Comparison of ENCODE assay signal across 1 cellular context in genomic region chr3:155307183-155307582, GRCh38.
TF ChIP-seq lines count a peak whose summit lies in the region.

No MANE protein-coding gene starts in this region.

TF ChIP-seq in K562, 482 proteins besides CTCF, POLR2A, EP300 and RAD21 (continued from another document):
- peak; percentile 78 for TF ChIP-seq ZNF707 (CRISPR knock-in tag; conservative IDR thresholded peaks at IDR 0.05)
- TF ChIP-seq SLC30A9 (CRISPR knock-in tag; IDR thresholded peaks at IDR 0.05): peak; percentile 86; the same call in 1 of the 2 replicates
- TF ChIP-seq SPI1 (IDR thresholded peaks at IDR 0.05; ENCODE audit: borderline replicate concordance, low read depth, low read length): no peak
- no peak for TF ChIP-seq CHD2 (IDR thresholded peaks at IDR 0.05; ENCODE audit: low read depth, low read length)
- 0 out of 2 replicates have a peak, but pooled peaks have one; percentile 56 for TF ChIP-seq ZNF76 (CRISPR knock-in tag; IDR thresholded peaks at IDR 0.05; ENCODE audit: borderline replicate concordance)
- TF ChIP-seq RBM22 (IDR thresholded peaks at IDR 0.05; ENCODE audit: low read depth, low read length, poor library complexity, severe bottlenecking): no peak
- no peak for TF ChIP-seq SREBF1 (IDR thresholded peaks at IDR 0.05; ENCODE audit: borderline replicate concordance, low read depth, low read length)
- peak; percentile 90; the same call in 1 of the 2 replicates for TF ChIP-seq MTF1 (CRISPR knock-in tag; IDR thresholded peaks at IDR 0.05; ENCODE audit: borderline replicate concordance)
- peak; percentile 89; the same call in 1 of the 2 replicates for TF ChIP-seq ZNF408 (CRISPR knock-in tag; IDR thresholded peaks at IDR 0.05; ENCODE audit: low read depth)
- 0 out of 6 replicates have a peak, but pooled peaks of 1 of the 3 experiments have one; percentile 31 for TF ChIP-seq ZBTB11 (CRISPR knock-in tag; IDR thresholded peaks at IDR 0.05)
- TF ChIP-seq ZNF274 (IDR thresholded peaks at IDR 0.05; ENCODE audit: borderline replicate concordance, low read depth, low read length): no peak
- peak; percentile 27; the same call in 1 of the 2 replicates for TF ChIP-seq NFIX (CRISPR knock-in tag; IDR thresholded peaks at IDR 0.05; ENCODE audit: low read depth)
- TF ChIP-seq FOXP1 (CRISPR knock-in tag; IDR thresholded peaks at IDR 0.05): no peak
- TF ChIP-seq ZFPM2 (CRISPR knock-in tag; IDR thresholded peaks at IDR 0.05): no peak
- TF ChIP-seq CGGBP1 (CRISPR knock-in tag; IDR thresholded peaks at IDR 0.05): no peak
- no peak for TF ChIP-seq KHSRP (IDR thresholded peaks at IDR 0.05)
- TF ChIP-seq TAF1 (IDR thresholded peaks at IDR 0.05; ENCODE audit: control insufficient read depth, extremely low read depth, insufficient read depth, low read length, severe bottlenecking): no peak
- TF ChIP-seq, protein P1, sequence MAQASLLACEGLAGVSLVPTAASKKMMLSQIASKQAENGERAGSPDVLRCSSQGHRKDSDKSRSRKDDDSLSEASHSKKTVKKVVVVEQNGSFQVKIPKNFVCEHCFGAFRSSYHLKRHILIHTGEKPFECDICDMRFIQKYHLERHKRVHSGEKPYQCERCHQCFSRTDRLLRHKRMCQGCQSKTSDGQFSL (CRISPR knock-in tag; IDR thresholded peaks at IDR 0.05): no peak
- TF ChIP-seq, protein P1 (tag; IDR thresholded peaks at IDR 0.05): no peak
- TF ChIP-seq ZNF140 (CRISPR knock-in tag; IDR thresholded peaks at IDR 0.05): peak; percentile 66; the same call in 1 of the 2 replicates
- TF ChIP-seq ZNF277 (CRISPR knock-in tag; IDR thresholded peaks at IDR 0.05; ENCODE audit: borderline replicate concordance): peak; percentile 78; the same call in 1 of the 2 replicates
- 0 out of 2 replicates have a peak, but pooled peaks have one; percentile 28 for TF ChIP-seq ZFP30 (CRISPR knock-in tag; IDR thresholded peaks at IDR 0.05; ENCODE audit: borderline replicate concordance)
